In the genomic region with DNA sequence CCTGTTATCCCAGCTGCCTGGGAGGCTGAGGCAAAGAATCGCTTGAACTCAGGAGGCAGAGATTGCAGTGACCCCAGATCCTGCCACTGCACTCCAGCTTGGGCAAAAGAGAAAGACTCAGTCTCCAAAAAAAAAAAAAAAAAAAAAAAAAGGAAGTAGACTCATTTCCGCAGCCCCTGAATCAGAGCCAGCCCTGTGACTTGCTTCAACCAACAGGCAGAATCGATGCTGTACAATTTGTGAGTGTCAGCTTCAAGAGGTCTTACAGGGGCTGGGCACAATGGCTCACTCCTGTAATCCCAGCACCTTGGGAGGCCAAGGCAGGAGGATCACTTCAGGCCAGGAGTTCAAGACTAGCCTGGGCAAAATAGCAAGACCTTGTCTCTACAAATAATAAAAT, we compare ENCODE assay signal across 12 cellular contexts. TPM values are rescaled to one million over a fixed set of nuclear protein-coding genes. Genes with fewer than 3 reads are reported as not detected.
DNase-seq lines count a peak whose midpoint lies in the region; ATAC-seq and TF ChIP-seq lines count a peak whose summit lies in the region.
"Had no signal": no experiment of that assay in that cellular context is flagged by ENCODE, and none has a peak within 500 bp of the region (broad histone marks: within the 10 kb centered on the region; RNA-seq: fewer than 3 reads in every experiment).

No MANE protein-coding gene starts in this region.

- H3K4me1 ChIP-seq in mammary epithelial cell (ENCODE audit: insufficient read depth, low read length) = no peaks in the 10 kb centered on the region
- peaks cover 15 to 28% of the 10 kb centered on the region in 2 donors for H3K4me1 ChIP-seq in gastrocnemius medialis
- H3K4me1 ChIP-seq in tibial nerve = no peaks in the 10 kb centered on the region
- H3K4me1 ChIP-seq in left ventricle myocardium inferior = peaks cover 28% of the 10 kb centered on the region

- no peak for ATAC-seq in gastrocnemius medialis
- ATAC-seq: GM23338 had no signal

- no peaks in the 10 kb centered on the region for H4K20me1 ChIP-seq in mammary epithelial cell (ENCODE audit: insufficient read depth, low read length)

- H3K27me3 Mint-ChIP-seq in MCF 10A (ENCODE audit: insufficient read depth, unreplicated experiment) = no peaks in the 10 kb centered on the region

- no peaks in the 10 kb centered on the region for H3K9me3 Mint-ChIP-seq in MCF 10A (ENCODE audit: unreplicated experiment)
- H3K9me3 Mint-ChIP-seq: GM23338 had no signal

- peaks cover 9% of the 10 kb centered on the region for H3K36me3 ChIP-seq in mammary epithelial cell (ENCODE audit: insufficient read depth, low read length)
- peaks cover 0 to 8% of the 10 kb centered on the region in 2 donors for H3K36me3 ChIP-seq in gastrocnemius medialis
- H3K36me3 ChIP-seq in tibial nerve = peaks cover 0 to 26% (median 0%) of the 10 kb centered on the region in 3 donors
- H3K36me3 ChIP-seq in left ventricle myocardium inferior = peaks cover 25% of the 10 kb centered on the region

- H3K27ac ChIP-seq in mammary epithelial cell (ENCODE audit: insufficient read depth, low read depth, low read length) = no peak overlapping the region
- peak overlapping the region in 3 of 4 donors; percentile 40 to 61 (median 52) for H3K27ac ChIP-seq in gastrocnemius medialis
- H3K27ac ChIP-seq in tibial nerve = no peak overlapping the region
- no peak overlapping the region for H3K27ac ChIP-seq in left ventricle myocardium inferior (replicated peaks)

- dilution Hi-C loops in mammary epithelial cell (cut with HindIII; ENCODE audit: low sequenced_read_pairs) = no loop called here

- H3K4me3 ChIP-seq in mammary epithelial cell (replicated peaks in 1 of 3; ENCODE audit: insufficient read depth in 1 of 3, low read depth in 2 of 3, low read length in 3 of 3) = no peak overlapping the region
- no peak overlapping the region for H3K4me3 ChIP-seq in choroid plexus epithelial cell (ENCODE audit: low read depth, low read length)
- H3K4me3 ChIP-seq in gastrocnemius medialis = no peak overlapping the region
- no peak overlapping the region for H3K4me3 ChIP-seq in tibial nerve
- H3K4me3 ChIP-seq in left ventricle myocardium inferior = no peak overlapping the region
- H3K4me3 ChIP-seq: GM23338 had no signal

- H3K9ac ChIP-seq in mammary epithelial cell (ENCODE audit: insufficient read depth, low read length) = no peak overlapping the region

- H3K9me3 ChIP-seq in mammary epithelial cell (replicated peaks; ENCODE audit: insufficient read depth, low read length) (no peaks in the 10 kb centered on the region), gastrocnemius medialis (no peaks in the 10 kb centered on the region), tibial nerve (no peaks in the 10 kb centered on the region), left ventricle myocardium inferior (replicated peaks) (no peaks in the 10 kb centered on the region)

- in situ Hi-C loops in mammary epithelial cell (cut with MboI; ENCODE audit: low sequenced_read_pairs in 2 of 2) (no loop called here), gastrocnemius medialis (cut with MboI; ENCODE audit: low sequenced_read_pairs in 4 of 4) (no loop called here)

- BruUV-seq in MCF 10A (replicated peaks; lab: Mats Ljungman, UMichigan) (no TSS peak), mammary epithelial cell (replicated peaks; lab: Mats Ljungman, UMichigan) (no TSS peak)

- TF ChIP-seq CTCF in MCF 10A (IDR thresholded peaks at IDR 0.05; ENCODE audit: unreplicated experiment) (no peak), mammary epithelial cell (conservative IDR thresholded peaks at IDR 0.05 in 1 of 2, IDR thresholded peaks at IDR 0.05 in 1 of 2; ENCODE audit: extremely low read depth in 1 of 2, insufficient read depth in 1 of 2, low read depth in 1 of 2, low read length in 2 of 2) (no peak), choroid plexus epithelial cell (conservative IDR thresholded peaks at IDR 0.05; ENCODE audit: low read depth, low read length) (no peak), gastrocnemius medialis (IDR thresholded peaks at IDR 0.05 in 4 of 5, conservative IDR thresholded peaks at IDR 0.05 in 1 of 5) (no peak), tibial nerve (IDR thresholded peaks at IDR 0.05) (no peak), left ventricle myocardium inferior (IDR thresholded peaks at IDR 0.05; ENCODE audit: borderline replicate concordance) (no peak)

- DNase-seq in MCF 10A (ENCODE audit: unreplicated experiment) (peak; percentile 27), mammary epithelial cell (no peak), NOMO-1 treated with DMSO at 0.1 percent for 48 hours (lab: John Stamatoyannopoulos, UW; ENCODE audit: unreplicated experiment) (peak; percentile 44), choroid plexus epithelial cell (ENCODE audit: low read depth) (peak; percentile 69), gastrocnemius medialis (no peak), tibial nerve (ENCODE audit: low spot score in 2 of 2) (no peak), left ventricle myocardium inferior (no peak), activated T-cell treated with anti-CD3 and anti-CD28 coated beads for 4 hours (no peak)
- DNase-seq: activated T-cell treated with anti-CD3 and anti-CD28 coated beads, Interleukin-2, amount 50 U/mL, for 1 hour; NCI-H1105 treated with DMSO at 0.1 percent for 48 hours; NCI-H345 had no signal

- H3K36me3 Mint-ChIP-seq in MCF 10A (ENCODE audit: insufficient read depth, unreplicated experiment) = peaks cover 23% of the 10 kb centered on the region

- no peaks in the 10 kb centered on the region for H3K4me1 Mint-ChIP-seq in MCF 10A (ENCODE audit: insufficient read depth, unreplicated experiment)
- H3K4me1 Mint-ChIP-seq: GM23338 had no signal

- H3K4me2 ChIP-seq in mammary epithelial cell (ENCODE audit: insufficient read depth, low read depth, low read length) = no peak overlapping the region
- H3K4me2 ChIP-seq: GM23338 had no signal

- intact Hi-C loops in MCF 10A (cut with micrococcal nuclease) (no loop called here), mammary epithelial cell (cut with micrococcal nuclease) (no loop called here), gastrocnemius medialis (cut with DNase I; ENCODE audit: low total_unique reads) (no loop called here), left ventricle myocardium inferior (cut with micrococcal nuclease) (no loop called here)

- CTCF ChIA-PET in MCF 10A (lab: Yijun Ruan, JAX) (no interaction called here), mammary epithelial cell (lab: Charles Lee; ENCODE audit: low non-redundant PET) (no interaction called here)

- no peak overlapping the region for H2AFZ ChIP-seq in mammary epithelial cell (ENCODE audit: low read depth, low read length)
- H2AFZ ChIP-seq: GM23338 had no signal

- H3K4me3 Mint-ChIP-seq in MCF 10A (ENCODE audit: unreplicated experiment) = no peak overlapping the region
- H3K4me3 Mint-ChIP-seq: GM23338 had no signal

- peaks cover 83% of the 10 kb centered on the region for H3K79me2 ChIP-seq in mammary epithelial cell (ENCODE audit: insufficient read depth, low read length)

- TF ChIP-seq POLR2A in gastrocnemius medialis (IDR thresholded peaks at IDR 0.05) = no peak
- no peak for TF ChIP-seq POLR2A in tibial nerve (IDR thresholded peaks at IDR 0.05)

- no peak overlapping the region for H3K27ac Mint-ChIP-seq in MCF 10A (ENCODE audit: low read depth, unreplicated experiment)
- H3K27ac Mint-ChIP-seq: GM23338 had no signal

- POLR2A ChIA-PET in MCF 10A (lab: Yijun Ruan, JAX) = no interaction called here

- 100% methylated on average over 3 of the region's 3 CpGs for WGBS in mammary epithelial cell (ENCODE audit: low coverage, missing lambda C conversion rate)
- WGBS in tibial nerve, 2 donors = 54 to 61% methylated on average over 3 of the region's 3 CpGs

- H3K27me3 ChIP-seq in mammary epithelial cell (ENCODE audit: insufficient read depth, low read length) = no peaks in the 10 kb centered on the region
- H3K27me3 ChIP-seq in gastrocnemius medialis = no peaks in the 10 kb centered on the region
- H3K27me3 ChIP-seq in tibial nerve = no peaks in the 10 kb centered on the region
- no peaks in the 10 kb centered on the region for H3K27me3 ChIP-seq in left ventricle myocardium inferior (ENCODE audit: low read depth)

- TF ChIP-seq EP300 in tibial nerve (IDR thresholded peaks at IDR 0.05) = no peak

RNA-seq across cellular contexts. Expression of a gene that starts 12.8 kb away (rescaled TPM):
- 28.4 and 30.1 TPM in 2 replicates for total RNA-seq in MCF 10A (2022)
- 10 to 100 TPM; 26.7 to 34.1 TPM for total RNA-seq in mammary epithelial cell
- polyA plus RNA-seq in mammary epithelial cell = 26.1 TPM
- polyA minus RNA-seq in mammary epithelial cell = 51.5 TPM
- 10 to 100 TPM; 36.4 to 78.3 (median 53.5) TPM for total RNA-seq in gastrocnemius medialis
- total RNA-seq in tibial nerve = 10 to 100 TPM; 13.7 to 28.6 (median 23.5) TPM
- total RNA-seq in left ventricle myocardium inferior = 18.0 TPM

RNA-seq across cellular contexts. Expression of a gene that starts 13.5 kb away (rescaled TPM):
- total RNA-seq in MCF 10A (2022) (0.16 and 0.69 TPM in 2 replicates), mammary epithelial cell (under 1 TPM; 0.14 to 0.83 TPM), gastrocnemius medialis (10 to 100 TPM in 1 of 4 donors, 1 to 10 TPM in 3; 3.9 to 10.6 (median 6.0) TPM), tibial nerve (under 1 TPM in 3 of 4 donors, not detected in 1; 0.22 to 0.63 (median 0.60) TPM), left ventricle myocardium inferior (8.6 TPM)
- polyA plus RNA-seq in mammary epithelial cell = 0.05 TPM
- not detected for polyA minus RNA-seq in mammary epithelial cell
- polyA plus RNA-seq: GM23338 had no signal

RNA-seq across cellular contexts. Expression of a gene that starts 29.4 kb away (rescaled TPM):
- total RNA-seq in MCF 10A (2022) = 29.4 and 33.4 TPM in 2 replicates
- 10 to 100 TPM; 16.8 to 21.2 TPM for total RNA-seq in mammary epithelial cell
- 9.5 TPM for polyA plus RNA-seq in mammary epithelial cell
- 18.1 TPM for polyA minus RNA-seq in mammary epithelial cell
- total RNA-seq in gastrocnemius medialis = 10 to 100 TPM; 28.8 to 34.8 (median 29.2) TPM
- total RNA-seq in tibial nerve = 1 to 10 TPM; 4.2 to 8.6 (median 5.8) TPM
- total RNA-seq in left ventricle myocardium inferior = 22.7 TPM

RNA-seq across cellular contexts. Expression of a gene that starts 57.4 kb away (rescaled TPM):
- total RNA-seq in MCF 10A (2022) = 0.14 and 0.20 TPM in 2 replicates
- total RNA-seq in mammary epithelial cell = 10 to 100 TPM in 1 of 2 donors, not detected in 1; 12.5 TPM
- 0.03 TPM for polyA plus RNA-seq in mammary epithelial cell
- polyA minus RNA-seq in mammary epithelial cell = not detected
- 1 to 10 TPM in 1 of 4 donors, under 1 TPM in 3; 0.10 to 1.0 (median 0.37) TPM for total RNA-seq in gastrocnemius medialis
- total RNA-seq in tibial nerve = under 1 TPM in 3 of 4 donors, not detected in 1; under 0.01 to 0.30 (median 0.21) TPM
- not detected for total RNA-seq in left ventricle myocardium inferior

Comparison
In these comparisons a context has a peak if more than half of its experiments do, and no peak if none do; other contexts are left out.
1. DNase-seq: peak in MCF 10A (single experiment), NOMO-1 treated with DMSO at 0.1 percent for 48 hours (single experiment) and choroid plexus epithelial cell (single experiment); none in mammary epithelial cell (single experiment), gastrocnemius medialis (0 of 2), tibial nerve (0 of 2), left ventricle myocardium inferior (single experiment) and activated T-cell treated with anti-CD3 and anti-CD28 coated beads for 4 hours (single experiment).
2. H3K27ac ChIP-seq: peak in gastrocnemius medialis (3 of 4); none in mammary epithelial cell (single experiment), tibial nerve (0 of 4) and left ventricle myocardium inferior (single experiment).